ENCODE assay signal across 8 cellular contexts in the genomic region with DNA sequence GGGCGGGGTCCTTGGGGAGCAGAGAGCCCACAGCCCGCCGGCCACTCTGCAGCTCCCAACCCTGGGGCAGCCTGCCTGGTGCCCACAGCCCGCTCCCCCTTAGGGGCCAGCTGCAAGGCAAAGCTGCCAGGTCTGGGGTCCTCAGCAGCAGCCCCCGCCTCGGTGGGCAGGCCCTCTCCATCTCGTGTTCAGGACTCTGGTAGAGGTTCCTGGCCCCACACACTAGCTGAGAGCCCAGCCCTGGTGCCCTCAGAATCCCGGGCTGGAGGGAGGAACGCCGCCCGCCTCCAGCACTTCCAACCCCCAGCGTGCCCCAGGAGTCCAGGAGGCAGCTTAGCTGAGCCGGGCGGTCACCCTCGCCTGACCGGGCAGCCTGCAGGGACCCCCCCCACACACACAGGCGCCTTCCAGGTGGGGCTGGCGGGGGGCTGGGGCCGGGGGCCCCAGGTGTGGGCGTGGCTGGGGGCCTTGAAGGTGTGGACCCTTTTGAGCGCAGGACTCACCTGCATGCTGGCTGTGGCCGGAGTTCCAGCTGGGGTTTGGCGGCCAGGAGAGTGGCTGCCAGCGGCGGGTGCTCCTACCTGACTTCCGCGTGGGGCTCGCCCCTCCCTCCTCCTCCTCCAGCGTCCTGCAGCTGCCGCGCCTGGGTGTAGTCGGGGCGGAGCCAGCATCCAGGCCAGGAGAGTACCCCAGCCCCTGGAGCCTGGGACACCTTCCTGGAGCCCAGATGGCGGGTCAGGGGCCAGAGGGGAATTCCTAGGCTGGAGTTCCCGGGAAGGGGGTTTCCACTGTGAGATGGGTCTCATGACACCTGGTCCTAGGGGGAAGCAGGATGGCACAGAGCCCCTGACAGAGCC. TPM values are rescaled to one million over a fixed set of nuclear protein-coding genes. Genes with fewer than 3 reads are reported as not detected.
DNase-seq lines count a peak whose midpoint lies in the region; ATAC-seq, FAIRE-seq and TF ChIP-seq lines count a peak whose summit lies in the region.

A gene with protein sequence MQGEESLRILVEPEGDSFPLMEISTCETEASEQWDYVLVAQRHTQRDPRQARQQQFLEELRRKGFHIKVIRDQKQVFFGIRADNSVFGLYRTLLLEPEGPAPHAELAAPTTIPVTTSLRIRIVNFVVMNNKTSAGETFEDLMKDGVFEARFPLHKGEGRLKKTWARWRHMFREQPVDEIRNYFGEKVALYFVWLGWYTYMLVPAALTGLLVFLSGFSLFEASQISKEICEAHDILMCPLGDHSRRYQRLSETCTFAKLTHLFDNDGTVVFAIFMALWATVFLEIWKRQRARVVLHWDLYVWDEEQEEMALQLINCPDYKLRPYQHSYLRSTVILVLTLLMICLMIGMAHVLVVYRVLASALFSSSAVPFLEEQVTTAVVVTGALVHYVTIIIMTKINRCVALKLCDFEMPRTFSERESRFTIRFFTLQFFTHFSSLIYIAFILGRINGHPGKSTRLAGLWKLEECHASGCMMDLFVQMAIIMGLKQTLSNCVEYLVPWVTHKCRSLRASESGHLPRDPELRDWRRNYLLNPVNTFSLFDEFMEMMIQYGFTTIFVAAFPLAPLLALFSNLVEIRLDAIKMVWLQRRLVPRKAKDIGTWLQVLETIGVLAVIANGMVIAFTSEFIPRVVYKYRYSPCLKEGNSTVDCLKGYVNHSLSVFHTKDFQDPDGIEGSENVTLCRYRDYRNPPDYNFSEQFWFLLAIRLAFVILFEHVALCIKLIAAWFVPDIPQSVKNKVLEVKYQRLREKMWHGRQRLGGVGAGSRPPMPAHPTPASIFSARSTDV (minus strand): TSS at position 594 of the 857 bp plus-strand sequence. CDS start 85 bp downstream, at position 509.

- H3K4me2 ChIP-seq in K562 (ENCODE audit: insufficient read depth, low read length) = peak within 1 kb of the TSS; percentile 59
- peak within 1 kb of the TSS; percentile 78 for H3K4me2 ChIP-seq in neural progenitor cell

- WGBS in K562 (ENCODE audit: insufficient coverage, low coverage, missing lambda C conversion rate) = 10% methylated on average over 19 of the region's 35 CpGs

- peaks cover 13% of the 10 kb centered on the region for H3K4me1 Mint-ChIP-seq in neural progenitor cell

- no peak within 1 kb of the TSS for H3K27ac Mint-ChIP-seq in neural progenitor cell

- H3K27ac ChIP-seq in K562 (ENCODE audit: extremely low read depth, low read depth, low read length) (peak within 1 kb of the TSS; percentile 50; the same call in 1 of the 3 replicates), neural progenitor cell (no peak within 1 kb of the TSS)

- H3K79me2 ChIP-seq in K562 (ENCODE audit: control insufficient read depth, insufficient read depth, low read length) = no peaks in the 10 kb centered on the region
- H3K79me2 ChIP-seq in neural progenitor cell (ENCODE audit: low read depth) = no peaks in the 10 kb centered on the region

- H3K9ac ChIP-seq in K562 (ENCODE audit: insufficient read depth in 1 of 2, low read depth in 2 of 2, low read length in 2 of 2) (peak within 1 kb of the TSS; percentile 4 to 86; a peak in 3 of 4 replicates), neural progenitor cell (no peak within 1 kb of the TSS)

- H3K27me3 ChIP-seq in K562 (ENCODE audit: control insufficient read depth in 2 of 2, insufficient read depth in 2 of 2, low read length in 2 of 2) = no peaks in the 10 kb centered on the region
- no peaks in the 10 kb centered on the region for H3K27me3 ChIP-seq in neural progenitor cell

- CTCF ChIA-PET in K562 (lab: Yijun Ruan, JAX; ENCODE audit: low intra/inter-chr PET ratio) = interaction anchor here (2.7 kb wide), 1 partner anchor 77 kb away, joined by 25 read pairs; no protein-coding TSS in a partner anchor

- H2AFZ ChIP-seq in K562 (ENCODE audit: low read depth, low read length) (peak within 1 kb of the TSS; percentile 63), neural progenitor cell (replicated peaks) (peak within 1 kb of the TSS; percentile 89)

- H3K9me3 ChIP-seq in K562 (replicated peaks; ENCODE audit: control insufficient read depth, insufficient read depth, low read depth, low read length) (peaks cover 4% of the 10 kb centered on the region; the same call in 1 of the 2 replicates), neural progenitor cell (ENCODE audit: low read depth) (no peaks in the 10 kb centered on the region)

- H3K4me3 Mint-ChIP-seq in neural progenitor cell = no peak within 1 kb of the TSS

- H3K4me1 ChIP-seq in K562 (replicated peaks in 1 of 2; ENCODE audit: control insufficient read depth in 2 of 2, insufficient read depth in 2 of 2, low read length in 2 of 2) (peaks cover 15 to 72% of the 10 kb centered on the region in 2 experiments; a peak in 4 of 5 replicates), neural progenitor cell (peaks cover 10% of the 10 kb centered on the region)

- H3K4me3 ChIP-seq in K562 (peak within 1 kb of the TSS; percentile 41), neural progenitor cell (peak within 1 kb of the TSS; percentile 42)

- TF ChIP-seq POLR2A in GM15510 (IDR thresholded peaks at IDR 0.05; ENCODE audit: borderline replicate concordance, extremely low read depth, insufficient read length) = peak; percentile 60
- no peak; the same call in 1 of the 2 replicates for TF ChIP-seq POLR2A in K562 (conservative IDR thresholded peaks at IDR 0.05)

- peak; percentile 73 to 81 (median 78) for DNase-seq in K562 (ENCODE audit: extremely low read depth in 1 of 4, low spot score in 3 of 4)
- peak; percentile 59 for DNase-seq in neural progenitor cell (ENCODE audit: low spot score)
- DNase-seq in AG08396 (ENCODE audit: low spot score) = no peak
- no peak for DNase-seq in hippocampal formation (lab: John Stamatoyannopoulos, UW)
- no peak for DNase-seq in CD1c-positive myeloid dendritic cell (ENCODE audit: extremely low spot score)

- no peaks in the 10 kb centered on the region for H4K20me1 ChIP-seq in K562 (replicated peaks; ENCODE audit: control insufficient read depth, insufficient read depth, low read length)
- no peaks in the 10 kb centered on the region for H4K20me1 ChIP-seq in neural progenitor cell (ENCODE audit: low read depth)

- TF ChIP-seq RAD21 in K562 (CRISPR knock-in tag; conservative IDR thresholded peaks at IDR 0.05 in 1 of 2, IDR thresholded peaks at IDR 0.05 in 1 of 2) = no peak

- no peak for TF ChIP-seq CTCF in K562 (IDR thresholded peaks at IDR 0.05 in 2 of 3, conservative IDR thresholded peaks at IDR 0.05 in 1 of 3; ENCODE audit: insufficient read depth in 2 of 3, low read depth in 1 of 3, low read length in 3 of 3)
- no peak for TF ChIP-seq CTCF in neural progenitor cell (IDR thresholded peaks at IDR 0.05)

- no peaks in the 10 kb centered on the region for H3K36me3 Mint-ChIP-seq in neural progenitor cell

- peaks cover 4% of the 10 kb centered on the region for H3K9me3 Mint-ChIP-seq in neural progenitor cell

- no peak for TF ChIP-seq EP300 in K562 (IDR thresholded peaks at IDR 0.05; ENCODE audit: low read length)

- in situ Hi-C loops in K562 (cut with MboI) = no loop called here

- H3K36me3 ChIP-seq in K562 (ENCODE audit: control insufficient read depth, insufficient read depth, low read length) (no peaks in the 10 kb centered on the region), neural progenitor cell (no peaks in the 10 kb centered on the region)

- peak; percentile 49 for FAIRE-seq in K562 (lab: Jason Lieb, UNC)

- intact Hi-C loops in K562 (cut with micrococcal nuclease) = loop anchor here (5.0 kb wide), 1 partner anchor 76 kb away; no protein-coding TSS in a partner anchor

- peaks cover 5% of the 10 kb centered on the region for H3K27me3 Mint-ChIP-seq in neural progenitor cell (ENCODE audit: insufficient read depth, low read depth)

- peak; percentile 70 for ATAC-seq in HG03108 (IDR thresholded peaks at IDR 0.05; ENCODE audit: unreplicated experiment)
- peak; percentile 33 for ATAC-seq in SK-N-SH treated with all-trans-retinoic acid at 6 μM for 48 hours
- peak; percentile 84 for ATAC-seq in K562

- H3K9me1 ChIP-seq in K562 (ENCODE audit: control insufficient read depth, insufficient read depth, low read length) = no peaks in the 10 kb centered on the region

- peaks cover 7% of the 10 kb centered on the region for H3F3A ChIP-seq in neural progenitor cell (ENCODE audit: low read depth)

- POLR2A ChIA-PET in K562 (lab: Yijun Ruan, JAX) = interaction anchor here (0.7 to 2.0 kb wide), 5 partner anchors 8 to 79 kb away, joined by 3 to 13 read pairs (median 4); a partner anchor contains a TSS

- BruUV-seq in K562 (replicated peaks; lab: Mats Ljungman, UMichigan) = no TSS peak

TF ChIP-seq in SK-N-SH treated with all-trans-retinoic acid at 6 μM for 48 hours, 23 proteins besides CTCF, POLR2A, EP300 and RAD21 (continues in another document):
- TF ChIP-seq GLIS3 (CRISPR knock-in tag; IDR thresholded peaks at IDR 0.05) (no peak), ZFP3 (CRISPR knock-in tag; IDR thresholded peaks at IDR 0.05) (no peak), BACH2 (CRISPR knock-in tag; IDR thresholded peaks at IDR 0.05; ENCODE audit: borderline replicate concordance) (no peak)

TF ChIP-seq in K562, 482 proteins besides CTCF, POLR2A, EP300 and RAD21 (continues in another document):
- TF ChIP-seq RBFOX2 (IDR thresholded peaks at IDR 0.05; ENCODE audit: low read depth, low read length) (peak; percentile 49), RAD51 (IDR thresholded peaks at IDR 0.05; ENCODE audit: borderline replicate concordance, low read depth) (no peak), CXXC5 (CRISPR knock-in tag; IDR thresholded peaks at IDR 0.05) (peak; percentile 31; the same call in 1 of the 2 replicates), POLR2G (IDR thresholded peaks at IDR 0.05; ENCODE audit: low read depth, low read length) (peak; percentile 70), SREBF2 (CRISPR knock-in tag; IDR thresholded peaks at IDR 0.05) (no peak), NCOA6 (IDR thresholded peaks at IDR 0.05) (no peak)

RNA-seq across cellular contexts. Expression of the gene that starts here (rescaled TPM):
- total RNA-seq in K562 (2011; cell fraction: chromatin; rRNA removed; ENCODE audit: low replicate concordance) = 28.4 and 83.6 TPM in 2 replicates
- total RNA-seq in K562 (2011; cell fraction: nucleolus; rRNA removed) = 54.4 and 56.8 TPM in 2 replicates
- total RNA-seq in K562 (2011; cell fraction: nucleoplasm; rRNA removed) = 33.9 and 40.5 TPM in 2 replicates
- total RNA-seq in K562 (2014; rRNA removed) = 4.9 and 5.1 TPM in 2 replicates
- total RNA-seq in K562 (2014; rRNA removed; fragmentation: Illumina TruSeq; extraction: Trizol) = 1.0 and 1.1 TPM in 2 replicates
- total RNA-seq in K562 (2015; rRNA removed; fragmentation: Illumina TruSeq; extraction: Trizol) = 3.8 TPM in 2 replicates
- 9.3 and 14.5 TPM in 2 replicates for total RNA-seq in K562 (2021)
- polyA plus RNA-seq in K562 (2011; rRNA removed) = 5.4 and 19.1 TPM in 2 replicates
- polyA plus RNA-seq in K562 (2011; cell fraction: cytosol; rRNA removed) = 4.1 and 4.3 TPM in 2 replicates
- 179 and 200 TPM in 2 replicates for polyA plus RNA-seq in K562 (2011; cell fraction: nucleus; rRNA removed)
- polyA plus RNA-seq in K562 (2012) = 11.4 and 33.5 TPM in 2 replicates
- polyA plus RNA-seq in K562 (2014; fragmentation: Illumina TruSeq; extraction: Trizol) = 4.5 and 5.5 TPM in 2 replicates
- under 1 TPM; 0.20 to 0.27 TPM for polyA plus RNA-seq in K562 (2014; fragmentation: Nextera tagmentation; extraction: Ambion mirVana)
- 10.7 and 10.8 TPM in 2 replicates for polyA plus RNA-seq in K562 (2014; rRNA removed)
- polyA minus RNA-seq in K562 (2011; rRNA and poly(A)+ RNA removed) = 1.3 and 1.4 TPM in 2 replicates
- 2.9 and 3.2 TPM in 2 replicates for polyA minus RNA-seq in K562 (2011; cell fraction: cytosol; rRNA and poly(A)+ RNA removed)
- 19.4 and 27.1 TPM in 2 replicates for polyA minus RNA-seq in K562 (2011; cell fraction: nucleus; rRNA and poly(A)+ RNA removed)
- 1.3 and 4.7 TPM in 2 replicates for total RNA-seq in neural progenitor cell (ENCODE audit: low replicate concordance)

Comparison
In these comparisons a context has a peak if more than half of its experiments do, and no peak if none do; other contexts are left out.
1. ATAC-seq: peak in every context shown above with its lines; median percentile 84 in K562; 70 in HG03108; 33 in SK-N-SH treated with all-trans-retinoic acid at 6 μM for 48 hours.
2. DNase-seq: peak in K562 (4 of 4) and neural progenitor cell (single experiment); none in AG08396 (single experiment), hippocampal formation (0 of 2) and CD1c-positive myeloid dendritic cell (single experiment).